14 cellular contexts compared by ENCODE assay signal in the genomic region with DNA sequence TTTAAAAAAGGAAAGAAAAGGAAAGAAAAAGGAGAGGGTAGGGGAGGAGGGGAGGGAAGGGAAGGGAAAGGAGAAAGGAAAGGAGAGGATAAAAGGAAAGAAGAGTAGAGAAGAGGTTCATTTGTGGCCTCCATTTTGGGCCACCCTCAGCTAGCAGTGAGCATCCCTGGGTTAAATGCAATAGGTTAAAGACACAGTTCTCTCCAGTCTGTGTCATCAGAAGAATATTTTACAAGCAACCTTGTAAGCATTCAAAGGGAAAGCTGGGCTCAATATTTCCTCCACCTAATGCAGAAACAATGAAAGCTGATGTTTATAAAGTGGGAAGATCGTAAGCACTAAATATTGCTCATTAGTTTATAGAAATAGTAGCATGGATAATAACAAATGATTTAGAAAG.
DNase-seq lines count a peak whose midpoint lies in the region; ATAC-seq and TF ChIP-seq lines count a peak whose summit lies in the region.
"Had no signal": no experiment of that assay in that cellular context is flagged by ENCODE, and none has a peak within 500 bp of the region (broad histone marks: within the 10 kb centered on the region; RNA-seq: fewer than 3 reads in every experiment).

No MANE protein-coding gene starts in this region.

- no TSS peak for BruUV-seq in PC-3 (replicated peaks; lab: Mats Ljungman, UMichigan)

- no peaks in the 10 kb centered on the region for H3F3A ChIP-seq in PC-3 (ENCODE audit: low read length, unreplicated experiment)

- H4K20me1 ChIP-seq in PC-3 (ENCODE audit: low read length) (no peaks in the 10 kb centered on the region), hepatocyte (ENCODE audit: insufficient read depth, poor library complexity, severe bottlenecking) (no peaks in the 10 kb centered on the region)
- H4K20me1 ChIP-seq: BLaER1 treated with 17β-estradiol and CSF1 and Interleukin-3, amounts not matched to agents 10 nM and 100 nM had no signal

- no peak overlapping the region for H3K27ac ChIP-seq in PC-3 (ENCODE audit: low read length)
- H3K27ac ChIP-seq in hepatocyte, result peak overlapping the region; percentile 23
- H3K27ac ChIP-seq: BLaER1 treated with 17β-estradiol and CSF1 and Interleukin-3, amounts not matched to agents 10 nM and 100 nM; GM23248 had no signal

- no peak overlapping the region for H3K9ac ChIP-seq in PC-3 (ENCODE audit: low read length)
- H3K9ac ChIP-seq: BLaER1 treated with 17β-estradiol and CSF1 and Interleukin-3, amounts not matched to agents 10 nM and 100 nM; GM23248 had no signal

- WGBS in hepatocyte (ENCODE audit: low lambda C conversion rate, missing lambda C conversion rate), result 63% methylated on average over 1 of the region's 1 CpG

- H3K9me3 ChIP-seq in PC-3 (ENCODE audit: low read length) (no peaks in the 10 kb centered on the region), hepatocyte (ENCODE audit: low read depth) (no peaks in the 10 kb centered on the region)

- H3K79me2 ChIP-seq in PC-3 (ENCODE audit: low read length), result no peaks in the 10 kb centered on the region
- no peaks in the 10 kb centered on the region for H3K79me2 ChIP-seq in hepatocyte

- no peaks in the 10 kb centered on the region for H3K9me2 ChIP-seq in PC-3 (replicated peaks; ENCODE audit: low read length)
- H3K9me2 ChIP-seq in hepatocyte (replicated peaks; ENCODE audit: insufficient read depth), result no peaks in the 10 kb centered on the region

- POLR2A ChIA-PET in PC-3 (lab: Charles Lee; ENCODE audit: unreplicated experiment), result no interaction called here

- H3K4me3 ChIP-seq in PC-3 (ENCODE audit: low read length) (no peak overlapping the region), hepatocyte (no peak overlapping the region)
- H3K4me3 ChIP-seq: BLaER1 treated with 17β-estradiol and CSF1 and Interleukin-3, amounts not matched to agents 10 nM and 100 nM; GM12878; GM23248 had no signal

- H2AFZ ChIP-seq in PC-3 (ENCODE audit: low read length) (no peak overlapping the region), hepatocyte (no peak overlapping the region)
- H2AFZ ChIP-seq: GM23248 had no signal

- ATAC-seq in PC-3, result peak; percentile 49
- ATAC-seq: GM12878 had no signal

- no peaks in the 10 kb centered on the region for H3K27me3 ChIP-seq in PC-3 (ENCODE audit: low read length)
- no peaks in the 10 kb centered on the region for H3K27me3 ChIP-seq in hepatocyte
- H3K27me3 ChIP-seq: BLaER1 treated with 17β-estradiol and CSF1 and Interleukin-3, amounts not matched to agents 10 nM and 100 nM had no signal

- DNase-seq in NCI-H748 (lab: John Stamatoyannopoulos, UW; ENCODE audit: unreplicated experiment) (peak; percentile 66), NCI-H748 treated with DMSO at 0.1 percent for 48 hours (lab: John Stamatoyannopoulos, UW) (no peak), HCEC 1CT (peak; percentile 6), PC-3 (no peak), hepatocyte (ENCODE audit: low spot score) (no peak), NCI-H1105 treated with DMSO at 0.1 percent for 48 hours (lab: John Stamatoyannopoulos, UW) (no peak), HuH-7.5 (ENCODE audit: low spot score) (no peak), GM19240 (ENCODE audit: insufficient read length, low spot score) (no peak)
- DNase-seq: 8988T; CD4-positive, CD25-positive, alpha-beta regulatory T cell; DMS53; GM23248 had no signal

- H3K36me3 ChIP-seq in PC-3 (ENCODE audit: low read depth, low read length) (no peaks in the 10 kb centered on the region), hepatocyte (replicated peaks; ENCODE audit: insufficient read depth, low read depth) (no peaks in the 10 kb centered on the region)
- H3K36me3 ChIP-seq: BLaER1 treated with 17β-estradiol and CSF1 and Interleukin-3, amounts not matched to agents 10 nM and 100 nM had no signal

- TF ChIP-seq CTCF in PC-3 (conservative IDR thresholded peaks at IDR 0.05; ENCODE audit: low read depth, low read length) (no peak), hepatocyte (IDR thresholded peaks at IDR 0.05; ENCODE audit: poor library complexity) (no peak)

- H3K4me2 ChIP-seq in PC-3 (ENCODE audit: low read length) (no peak overlapping the region), hepatocyte (no peak overlapping the region)
- H3K4me2 ChIP-seq: BLaER1 treated with 17β-estradiol and CSF1 and Interleukin-3, amounts not matched to agents 10 nM and 100 nM had no signal

- intact Hi-C loops in PC-3 (cut with micrococcal nuclease), result no loop called here

- CTCF ChIA-PET in PC-3 (lab: Charles Lee), result no interaction called here

- H3K4me1 ChIP-seq in PC-3 (ENCODE audit: insufficient read depth, low read length), result peaks cover 9% of the 10 kb centered on the region; the same call in 1 of the 2 replicates
- H3K4me1 ChIP-seq in hepatocyte (ENCODE audit: insufficient read depth), result peaks cover 6% of the 10 kb centered on the region

Comparison
In these comparisons a context has a peak if more than half of its experiments do, and no peak if none do; other contexts are left out.
1. DNase-seq: peak in NCI-H748 (single experiment) and HCEC 1CT (single experiment); none in NCI-H748 treated with DMSO at 0.1 percent for 48 hours (single experiment), PC-3 (single experiment), hepatocyte (single experiment), NCI-H1105 treated with DMSO at 0.1 percent for 48 hours (single experiment), HuH-7.5 (single experiment) and GM19240 (single experiment).